Comparison of ENCODE assay signal across 1 cellular context in genomic region chr16:81473561-81473960, GRCh38.
TF ChIP-seq lines count a peak whose summit lies in the region.

No MANE protein-coding gene starts in this region.

TF ChIP-seq in IMR-90, 13 proteins besides CTCF, POLR2A, EP300 and RAD21 (continued from another document):
- TF ChIP-seq USF2 (IDR thresholded peaks at IDR 0.05; ENCODE audit: low read depth, low read length): no peak
- no peak for TF ChIP-seq CEBPB (IDR thresholded peaks at IDR 0.05; ENCODE audit: low read depth, low read length)
- no peak for TF ChIP-seq BHLHE40 (IDR thresholded peaks at IDR 0.05; ENCODE audit: low read depth, low read length)
- no peak for TF ChIP-seq MXI1 (IDR thresholded peaks at IDR 0.05; ENCODE audit: borderline replicate concordance, low read depth, low read length)
